In genomic region chr2:149068996-149069888, GRCh38 we compare ENCODE assay signal across 10 cellular contexts.
DNase-seq lines count a peak whose midpoint lies in the region; ATAC-seq lines count a peak whose summit lies in the region.
"Had no signal": no experiment of that assay in that cellular context is flagged by ENCODE, and none has a peak within 500 bp of the region (broad histone marks: within the 10 kb centered on the region; RNA-seq: fewer than 3 reads in every experiment).

No MANE protein-coding gene starts in this region.

- peak; percentile 1 for DNase-seq in activated effector memory CD4-positive, alpha-beta T cell treated with Interleukin-2 at 50 U/mL for 16 hours
- DNase-seq in activated effector memory CD4-positive, alpha-beta T cell treated with anti-CD3 and anti-CD28 coated beads, Interleukin-2, amount 50 U/mL, for 16 hours = no peak
- DNase-seq in effector memory CD8-positive, alpha-beta T cell = peak in 1 of 3 experiments; percentile 3
- no peak for DNase-seq in GM19240 (ENCODE audit: insufficient read length, low spot score)
- no peak for DNase-seq in RPMI8226
- DNase-seq: activated CD4-positive, CD25-positive, alpha-beta regulatory T cell; Karpas-422 had no signal

- no peaks in the 10 kb centered on the region for H3K9me3 Mint-ChIP-seq in T-helper 1 cell treated with Interleukin-12 subunit alpha and Interleukin-12 subunit beta and Interleukin-4 antibody, amounts not matched to agents 30 μg/mL and 1 μg/mL, for 36 hours
- H3K9me3 Mint-ChIP-seq in effector memory CD8-positive, alpha-beta T cell = no peaks in the 10 kb centered on the region
- H3K9me3 Mint-ChIP-seq in stimulated activated naive CD8-positive, alpha-beta T cell treated with anti-CD3 and anti-CD28 coated beads, Interleukin-15, Interleukin-2, amounts not matched to agents 100 ng/mL and 50 ng/mL, for 24 hours = peaks cover 5% of the 10 kb centered on the region

- ATAC-seq in effector memory CD8-positive, alpha-beta T cell (replicated peaks) = peak; percentile 94
- no peak for ATAC-seq in GM19452 (IDR thresholded peaks at IDR 0.05; ENCODE audit: unreplicated experiment)

- H3K4me1 Mint-ChIP-seq in T-helper 1 cell treated with Interleukin-12 subunit alpha and Interleukin-12 subunit beta and Interleukin-4 antibody, amounts not matched to agents 30 μg/mL and 1 μg/mL, for 36 hours (ENCODE audit: low read depth) = peaks cover 11% of the 10 kb centered on the region
- H3K4me1 Mint-ChIP-seq in effector memory CD8-positive, alpha-beta T cell (ENCODE audit: low read depth in 2 of 2) = peaks cover 0 to 8% of the 10 kb centered on the region in 2 donors
- H3K4me1 Mint-ChIP-seq in stimulated activated naive CD8-positive, alpha-beta T cell treated with anti-CD3 and anti-CD28 coated beads, Interleukin-15, Interleukin-2, amounts not matched to agents 100 ng/mL and 50 ng/mL, for 24 hours (ENCODE audit: low read depth) = peaks cover 19% of the 10 kb centered on the region

- no peak overlapping the region for H3K4me3 Mint-ChIP-seq in T-helper 1 cell treated with Interleukin-12 subunit alpha and Interleukin-12 subunit beta and Interleukin-4 antibody, amounts not matched to agents 30 μg/mL and 1 μg/mL, for 36 hours
- no peak overlapping the region for H3K4me3 Mint-ChIP-seq in effector memory CD8-positive, alpha-beta T cell
- H3K4me3 Mint-ChIP-seq in stimulated activated naive CD8-positive, alpha-beta T cell treated with anti-CD3 and anti-CD28 coated beads, Interleukin-15, Interleukin-2, amounts not matched to agents 100 ng/mL and 50 ng/mL, for 24 hours = peak overlapping the region; percentile 7

- no peaks in the 10 kb centered on the region for H3K36me3 Mint-ChIP-seq in T-helper 1 cell treated with Interleukin-12 subunit alpha and Interleukin-12 subunit beta and Interleukin-4 antibody, amounts not matched to agents 30 μg/mL and 1 μg/mL, for 36 hours (ENCODE audit: low read depth)
- H3K36me3 Mint-ChIP-seq in effector memory CD8-positive, alpha-beta T cell (ENCODE audit: insufficient read depth) = no peaks in the 10 kb centered on the region
- H3K36me3 Mint-ChIP-seq in stimulated activated naive CD8-positive, alpha-beta T cell treated with anti-CD3 and anti-CD28 coated beads, Interleukin-15, Interleukin-2, amounts not matched to agents 100 ng/mL and 50 ng/mL, for 24 hours (ENCODE audit: low read depth) = no peaks in the 10 kb centered on the region

- H3K27ac Mint-ChIP-seq in T-helper 1 cell treated with Interleukin-12 subunit alpha and Interleukin-12 subunit beta and Interleukin-4 antibody, amounts not matched to agents 30 μg/mL and 1 μg/mL, for 36 hours = peak overlapping the region; percentile 16
- no peak overlapping the region for H3K27ac Mint-ChIP-seq in effector memory CD8-positive, alpha-beta T cell
- H3K27ac Mint-ChIP-seq in stimulated activated naive CD8-positive, alpha-beta T cell treated with anti-CD3 and anti-CD28 coated beads, Interleukin-15, Interleukin-2, amounts not matched to agents 100 ng/mL and 50 ng/mL, for 24 hours = peak overlapping the region; percentile 38

- H3K27me3 Mint-ChIP-seq in T-helper 1 cell treated with Interleukin-12 subunit alpha and Interleukin-12 subunit beta and Interleukin-4 antibody, amounts not matched to agents 30 μg/mL and 1 μg/mL, for 36 hours (ENCODE audit: low read depth) = no peaks in the 10 kb centered on the region
- H3K27me3 Mint-ChIP-seq in effector memory CD8-positive, alpha-beta T cell = peaks cover 24 to 43% of the 10 kb centered on the region in 2 donors
- peaks cover 27% of the 10 kb centered on the region for H3K27me3 Mint-ChIP-seq in stimulated activated naive CD8-positive, alpha-beta T cell treated with anti-CD3 and anti-CD28 coated beads, Interleukin-15, Interleukin-2, amounts not matched to agents 100 ng/mL and 50 ng/mL, for 24 hours

Comparison
In these comparisons a context has a peak if more than half of its experiments do, and no peak if none do; other contexts are left out.
1. H3K27ac Mint-ChIP-seq: peak in T-helper 1 cell treated with Interleukin-12 subunit alpha and Interleukin-12 subunit beta and Interleukin-4 antibody, amounts not matched to agents 30 μg/mL and 1 μg/mL, for 36 hours (single experiment) and stimulated activated naive CD8-positive, alpha-beta T cell treated with anti-CD3 and anti-CD28 coated beads, Interleukin-15, Interleukin-2, amounts not matched to agents 100 ng/mL and 50 ng/mL, for 24 hours (single experiment); none in effector memory CD8-positive, alpha-beta T cell (0 of 2).